ENCODE assay signal across 1 cellular context in genomic region chr21:42530167-42530518, GRCh38.
A peak's percentile ranks its signal among the peaks of the same experiment; 100 is the strongest.
TF ChIP-seq lines count a peak whose summit lies in the region.

No MANE protein-coding gene starts in this region.

TF ChIP-seq in GM12878, 131 proteins besides CTCF, POLR2A, EP300 and RAD21:
- TF ChIP-seq E2F8 (IDR thresholded peaks at IDR 0.05; ENCODE audit: low read depth, partially characterized antibody) (peak; percentile 16), ATF7 (IDR thresholded peaks at IDR 0.05; ENCODE audit: low read depth) (0 out of 2 replicates have a peak, but pooled peaks have one; percentile 20), RELA (IDR thresholded peaks at IDR 0.05; ENCODE audit: borderline replicate concordance, partially characterized antibody) (no peak), HDAC6 (IDR thresholded peaks at IDR 0.05; ENCODE audit: unreplicated experiment) (no peak), SMC3 (IDR thresholded peaks at IDR 0.05; ENCODE audit: borderline replicate concordance, low read length) (no peak), TARDBP (IDR thresholded peaks at IDR 0.05; ENCODE audit: borderline replicate concordance) (no peak), PKNOX1 (IDR thresholded peaks at IDR 0.05) (no peak), PBX3 (IDR thresholded peaks at IDR 0.05; ENCODE audit: insufficient replicate concordance, low read depth, low read length) (no peak), EED (IDR thresholded peaks at IDR 0.05; ENCODE audit: low read depth) (0 out of 2 replicates have a peak, but pooled peaks have one; percentile 13), HCFC1 (IDR thresholded peaks at IDR 0.05; ENCODE audit: low read length) (no peak), BHLHE40 (IDR thresholded peaks at IDR 0.05; ENCODE audit: borderline replicate concordance in 1 of 2, low read depth in 2 of 2, low read length in 1 of 2) (peak in 1 of 2 experiments; percentile 41; a peak in 1 of 4 replicates), ATF3 (IDR thresholded peaks at IDR 0.05; ENCODE audit: borderline replicate concordance, extremely low read depth, low read depth, low read length) (no peak), MTA3 (IDR thresholded peaks at IDR 0.05; ENCODE audit: borderline replicate concordance, low read length) (no peak)
